In genomic region chr1:177739780-177740179, GRCh38 we compare ENCODE assay signal across 3 cellular contexts.
"Had no signal": no experiment of that assay in that cellular context is flagged by ENCODE, and none has a peak within 500 bp of the region (broad histone marks: within the 10 kb centered on the region; RNA-seq: fewer than 3 reads in every experiment).

No MANE protein-coding gene starts in this region.

- DNase-seq: GDM1, GF-D8 had no signal

- ATAC-seq: GM12878 had no signal

- H3K4me3 ChIP-seq: GM12878 had no signal
